9 cellular contexts compared by ENCODE assay signal in genomic region chr2:196758474-196759377, GRCh38. TPM values are rescaled to one million over a fixed set of nuclear protein-coding genes. Genes with fewer than 3 reads are reported as not detected.
DNase-seq lines count a peak whose midpoint lies in the region; TF ChIP-seq lines count a peak whose summit lies in the region.
"Had no signal": no experiment of that assay in that cellular context is flagged by ENCODE, and none has a peak within 500 bp of the region (broad histone marks: within the 10 kb centered on the region; RNA-seq: fewer than 3 reads in every experiment).

No MANE protein-coding gene starts in this region.

- no peaks in the 10 kb centered on the region for H3K9me3 Mint-ChIP-seq in endothelial cell (ENCODE audit: unreplicated experiment)

- DNase-seq in GM03348 (ENCODE audit: low spot score) = peak; percentile 50
- peak; percentile 23 for DNase-seq in NCI-H2227 treated with DMSO at 0.1 percent for 48 hours (lab: John Stamatoyannopoulos, UW)
- DNase-seq in endothelial cell (ENCODE audit: low spot score) = no peak
- peak; percentile 23 for DNase-seq in pons (ENCODE audit: low spot score)
- DNase-seq in NK-92 treated with Interleukin-12 subunit alpha and Interleukin-12 subunit beta, amount 100 ng/mL, for 24 hours (lab: John Stamatoyannopoulos, UW) = no peak
- no peak for DNase-seq in NCI-H526 treated with DMSO at 0.1 percent for 48 hours (lab: John Stamatoyannopoulos, UW)
- DNase-seq in epidermal melanocyte (ENCODE audit: insufficient read length, low spot score) = no peak
- DNase-seq: stimulated activated CD4-positive, alpha-beta T cell treated with anti-CD3 and anti-CD28 coated beads, Interleukin-4, amount 100 ng/mL, for 1 hour had no signal

- peak; percentile 52 for TF ChIP-seq CTCF in endothelial cell (IDR thresholded peaks at IDR 0.05; ENCODE audit: unreplicated experiment)

- peaks cover 4% of the 10 kb centered on the region for H3K27me3 Mint-ChIP-seq in endothelial cell (ENCODE audit: unreplicated experiment)

- H3K27ac Mint-ChIP-seq in endothelial cell (ENCODE audit: unreplicated experiment) = no peak overlapping the region

- peaks cover 29% of the 10 kb centered on the region for H3K36me3 Mint-ChIP-seq in endothelial cell (ENCODE audit: low read depth, unreplicated experiment)

- H3K4me1 Mint-ChIP-seq in endothelial cell (ENCODE audit: unreplicated experiment) = peaks cover 2% of the 10 kb centered on the region

- H3K4me3 Mint-ChIP-seq in endothelial cell (ENCODE audit: unreplicated experiment) = peak overlapping the region; percentile 59

RNA-seq across cellular contexts. Expression of gene GTF3C3, which starts 40.8 kb away (rescaled TPM):
- 63.8 TPM for total RNA-seq in endothelial cell (ENCODE audit: unreplicated experiment)

RNA-seq across cellular contexts. Expression of gene C2orf66, which starts 50.4 kb away (rescaled TPM):
- total RNA-seq in endothelial cell (ENCODE audit: unreplicated experiment) = 1.4 TPM
- total RNA-seq: activated CD8-positive, alpha-beta memory T cell treated with anti-CD3 and anti-CD28 coated beads for 36 hours had no signal

Comparison
In these comparisons a context has a peak if more than half of its experiments do, and no peak if none do; other contexts are left out.
1. DNase-seq: peak in GM03348 (single experiment), NCI-H2227 treated with DMSO at 0.1 percent for 48 hours (single experiment) and pons (single experiment); none in endothelial cell (single experiment), NK-92 treated with Interleukin-12 subunit alpha and Interleukin-12 subunit beta, amount 100 ng/mL, for 24 hours (single experiment), NCI-H526 treated with DMSO at 0.1 percent for 48 hours (single experiment) and epidermal melanocyte (single experiment).